In the genomic region with DNA sequence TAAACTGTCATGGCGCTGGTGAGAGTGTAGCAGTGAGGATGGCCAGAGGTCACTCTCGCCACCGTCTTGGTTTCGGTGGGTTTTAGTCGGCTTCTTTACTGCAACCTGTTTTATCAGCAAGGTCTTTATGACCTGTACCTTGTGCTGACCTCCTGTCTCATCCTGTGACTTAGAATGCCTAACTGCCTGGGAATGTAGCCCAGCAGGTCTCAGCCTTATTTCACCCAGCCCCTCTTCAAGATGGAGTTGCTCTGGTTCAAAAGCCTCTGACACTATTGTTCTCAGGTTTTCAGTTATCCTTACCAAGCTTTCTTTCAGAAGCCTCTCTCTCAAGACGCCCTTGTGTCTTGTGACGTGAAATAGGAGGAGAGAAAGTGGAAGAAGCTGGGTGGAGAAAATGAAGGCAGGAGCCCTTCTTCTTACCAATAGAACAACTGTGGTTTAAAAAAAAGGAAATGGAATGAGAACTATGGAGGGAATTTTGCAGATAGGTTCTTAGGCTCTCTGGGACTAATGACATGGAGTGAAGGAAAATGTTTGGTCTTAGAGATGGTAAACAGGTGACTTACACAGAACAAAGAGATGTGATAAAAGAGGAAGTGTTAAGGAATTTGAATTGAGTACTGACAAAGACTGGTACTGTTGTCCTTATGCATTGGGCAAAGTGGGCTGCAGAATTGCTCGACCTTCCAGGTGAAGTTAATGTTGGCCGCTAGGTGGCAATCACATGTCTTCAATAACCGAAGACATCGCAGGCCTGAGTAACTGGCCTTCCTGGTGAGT, we compare ENCODE assay signal across 1 cellular context.
TF ChIP-seq lines count a peak whose summit lies in the region.

No MANE protein-coding gene starts in this region.

TF ChIP-seq in HepG2, 621 proteins besides CTCF, POLR2A, EP300 and RAD21 (continued from another document):
- TF ChIP-seq, protein P1, sequence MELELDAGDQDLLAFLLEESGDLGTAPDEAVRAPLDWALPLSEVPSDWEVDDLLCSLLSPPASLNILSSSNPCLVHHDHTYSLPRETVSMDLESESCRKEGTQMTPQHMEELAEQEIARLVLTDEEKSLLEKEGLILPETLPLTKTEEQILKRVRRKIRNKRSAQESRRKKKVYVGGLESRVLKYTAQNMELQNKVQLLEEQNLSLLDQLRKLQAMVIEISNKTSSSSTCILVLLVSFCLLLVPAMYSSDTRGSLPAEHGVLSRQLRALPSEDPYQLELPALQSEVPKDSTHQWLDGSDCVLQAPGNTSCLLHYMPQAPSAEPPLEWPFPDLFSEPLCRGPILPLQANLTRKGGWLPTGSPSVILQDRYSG (CRISPR knock-in tag; IDR thresholded peaks at IDR 0.05) = no peak
- no peak for TF ChIP-seq ZNF33A (CRISPR knock-in tag; IDR thresholded peaks at IDR 0.05; ENCODE audit: borderline replicate concordance)
- TF ChIP-seq ZNF562 (CRISPR knock-in tag; IDR thresholded peaks at IDR 0.05; ENCODE audit: borderline replicate concordance) = no peak
- TF ChIP-seq, protein P2, sequence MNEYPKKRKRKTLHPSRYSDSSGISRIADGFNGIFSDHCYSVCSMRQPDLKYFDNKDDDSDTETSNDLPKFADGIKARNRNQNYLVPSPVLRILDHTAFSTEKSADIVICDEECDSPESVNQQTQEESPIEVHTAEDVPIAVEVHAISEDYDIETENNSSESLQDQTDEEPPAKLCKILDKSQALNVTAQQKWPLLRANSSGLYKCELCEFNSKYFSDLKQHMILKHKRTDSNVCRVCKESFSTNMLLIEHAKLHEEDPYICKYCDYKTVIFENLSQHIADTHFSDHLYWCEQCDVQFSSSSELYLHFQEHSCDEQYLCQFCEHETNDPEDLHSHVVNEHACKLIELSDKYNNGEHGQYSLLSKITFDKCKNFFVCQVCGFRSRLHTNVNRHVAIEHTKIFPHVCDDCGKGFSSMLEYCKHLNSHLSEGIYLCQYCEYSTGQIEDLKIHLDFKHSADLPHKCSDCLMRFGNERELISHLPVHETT (CRISPR knock-in tag; conservative IDR thresholded peaks at IDR 0.05) = no peak
